In genomic region chr1:161153682-161154337, GRCh38 we compare ENCODE assay signal across 8 cellular contexts. TPM values are rescaled to one million over a fixed set of nuclear protein-coding genes. Genes with fewer than 3 reads are reported as not detected.
DNase-seq lines count a peak whose midpoint lies in the region; ATAC-seq and TF ChIP-seq lines count a peak whose summit lies in the region.

Gene UFC1, plus strand, starts transcription at chr1:161153978. Its CDS starts 20 bp downstream, at chr1:161153998.

- DNase-seq in GM06990 (ENCODE audit: extremely low read depth, insufficient read length), result peak; percentile 88
- peak; percentile 87 for DNase-seq in NCI-H1436 (lab: John Stamatoyannopoulos, UW)
- peak; percentile 95 for DNase-seq in SW480 (ENCODE audit: low spot score)
- peak; percentile 92 for DNase-seq in adipocyte (ENCODE audit: low read depth)
- peak; percentile 90 for DNase-seq in cardiac septum (ENCODE audit: low spot score)
- peak; percentile 94 for DNase-seq in pons (ENCODE audit: low spot score)
- peak in 1 of 2 donors; percentile 84 for DNase-seq in upper lobe of left lung

- H3K27me3 ChIP-seq in GM06990 (replicated peaks; ENCODE audit: control insufficient read depth, insufficient read depth, low read length) (no peaks in the 10 kb centered on the region), adipocyte (replicated peaks; ENCODE audit: control insufficient read depth, insufficient read depth, low read length) (no peaks in the 10 kb centered on the region), upper lobe of left lung (no peaks in the 10 kb centered on the region)

- H3K36me3 ChIP-seq in GM06990 (ENCODE audit: control insufficient read depth, insufficient read depth, low read length) (no peaks in the 10 kb centered on the region; the same call in 1 of the 2 replicates), adipocyte (ENCODE audit: control insufficient read depth, insufficient read depth, low read length, severe bottlenecking) (peaks cover 18% of the 10 kb centered on the region), upper lobe of left lung (peaks cover 0 to 13% (median 7%) of the 10 kb centered on the region in 4 donors)

- WGBS in upper lobe of left lung, 2 donors, result 0 to 1% methylated on average over 31 to 33 of the region's 33 CpGs

- H3K4me3 ChIP-seq in GM06990 (replicated peaks; ENCODE audit: low read depth, low read length), result peak within 1 kb of the TSS; percentile 72
- H3K4me3 ChIP-seq in adipocyte (ENCODE audit: low read length), result peak within 1 kb of the TSS; percentile 98
- H3K4me3 ChIP-seq in upper lobe of left lung, result peak within 1 kb of the TSS; percentile 61 to 89 (median 76)

- H3K9me3 ChIP-seq in adipocyte (ENCODE audit: control insufficient read depth, low read length), result no peaks in the 10 kb centered on the region
- no peaks in the 10 kb centered on the region for H3K9me3 ChIP-seq in upper lobe of left lung

- no peak for TF ChIP-seq CTCF in GM06990 (IDR thresholded peaks at IDR 0.05; ENCODE audit: insufficient read depth, low read length, poor library complexity, severe bottlenecking)
- no peak for TF ChIP-seq CTCF in upper lobe of left lung (IDR thresholded peaks at IDR 0.05)

- TF ChIP-seq EP300 in upper lobe of left lung (IDR thresholded peaks at IDR 0.05), result no peak

- peak within 1 kb of the TSS; percentile 98 for H3K9ac ChIP-seq in adipocyte (ENCODE audit: low read length)

- H3K27ac ChIP-seq in upper lobe of left lung, result peak within 1 kb of the TSS; percentile 94 to 98 (median 94)

- intact Hi-C loops in cardiac septum (cut with DNase I), result loop anchor here (5.0 kb wide), 1 partner anchor 37 kb away; the partner anchor contains the start of genes NIT1 and PFDN2

- TF ChIP-seq POLR2A in upper lobe of left lung (IDR thresholded peaks at IDR 0.05), result peak in 3 of 4 donors; percentile 30 to 66 (median 50)

- peak; percentile 93 for ATAC-seq in HG02678 (IDR thresholded peaks at IDR 0.05; ENCODE audit: unreplicated experiment)
- peak; percentile 94 to 97 for ATAC-seq in upper lobe of left lung (ENCODE audit: low FRiP score in 2 of 2)

- H3K4me1 ChIP-seq in adipocyte (ENCODE audit: control insufficient read depth, insufficient read depth, low read length), result peaks cover 8% of the 10 kb centered on the region
- H3K4me1 ChIP-seq in upper lobe of left lung, result peaks cover 11 to 26% (median 13%) of the 10 kb centered on the region in 4 donors

RNA-seq across cellular contexts. Expression of gene UFC1, which starts in this region (rescaled TPM):
- 73.6 TPM for total RNA-seq in cardiac septum
- total RNA-seq in upper lobe of left lung, result 10 to 100 TPM; 32.5 to 95.6 (median 75.6) TPM
